10 cellular contexts compared by ENCODE assay signal in genomic region chr5:159864885-159865622, GRCh38. TPM values are rescaled to one million over a fixed set of nuclear protein-coding genes. Genes with fewer than 3 reads are reported as not detected.
A peak's percentile ranks its signal among the peaks of the same experiment; 100 is the strongest.
DNase-seq lines count a peak whose midpoint lies in the region; ATAC-seq lines count a peak whose summit lies in the region.
"Had no signal": no experiment of that assay in that cellular context is flagged by ENCODE, and none has a peak within 500 bp of the region (broad histone marks: within the 10 kb centered on the region; RNA-seq: fewer than 3 reads in every experiment).

No MANE protein-coding gene starts in this region.

- H3K4me1 ChIP-seq in adipocyte (ENCODE audit: control insufficient read depth, insufficient read depth, low read length): peaks cover 16% of the 10 kb centered on the region
- H3K4me1 ChIP-seq: sigmoid colon had no signal

- H3K4me3 ChIP-seq in adipocyte (ENCODE audit: low read length): peak overlapping the region; percentile 75
- H3K4me3 ChIP-seq: sigmoid colon had no signal

- H3K27ac Mint-ChIP-seq in activated naive CD4-positive, alpha-beta T cell treated with anti-CD3 and anti-CD28 coated beads, Interleukin-2, amount 10 ng/mL, durations not matched to agents 7 days and 5 days: no peak overlapping the region
- no peak overlapping the region for H3K27ac Mint-ChIP-seq in activated CD4-positive, alpha-beta memory T cell treated with anti-CD3 and anti-CD28 coated beads for 36 hours

- no peaks in the 10 kb centered on the region for H3K4me1 Mint-ChIP-seq in activated naive CD4-positive, alpha-beta T cell treated with anti-CD3 and anti-CD28 coated beads, Interleukin-2, amount 10 ng/mL, durations not matched to agents 7 days and 5 days
- peaks cover 11% of the 10 kb centered on the region for H3K4me1 Mint-ChIP-seq in activated CD4-positive, alpha-beta memory T cell treated with anti-CD3 and anti-CD28 coated beads for 36 hours (ENCODE audit: low read depth)

- peaks cover 48% of the 10 kb centered on the region for H3K27me3 ChIP-seq in adipocyte (replicated peaks; ENCODE audit: control insufficient read depth, insufficient read depth, low read length)
- H3K27me3 ChIP-seq: sigmoid colon had no signal

- intact Hi-C loops in sciatic nerve (cut with DNase I): no loop called here
- intact Hi-C loops in activated CD4-positive, alpha-beta memory T cell treated with anti-CD3 and anti-CD28 coated beads for 36 hours (cut with micrococcal nuclease): no loop called here

- ATAC-seq in GM19043 (IDR thresholded peaks at IDR 0.05; ENCODE audit: low read depth, unreplicated experiment) (peak; percentile 84), HG02798 (IDR thresholded peaks at IDR 0.05; ENCODE audit: poor library complexity, unreplicated experiment) (peak; percentile 90), sciatic nerve (peak; percentile 66)

- H3K27me3 Mint-ChIP-seq in activated naive CD4-positive, alpha-beta T cell treated with anti-CD3 and anti-CD28 coated beads, Interleukin-2, amount 10 ng/mL, durations not matched to agents 7 days and 5 days: peaks cover 34% of the 10 kb centered on the region
- peaks cover 30% of the 10 kb centered on the region for H3K27me3 Mint-ChIP-seq in activated CD4-positive, alpha-beta memory T cell treated with anti-CD3 and anti-CD28 coated beads for 36 hours

- no peak overlapping the region for H3K4me3 Mint-ChIP-seq in activated naive CD4-positive, alpha-beta T cell treated with anti-CD3 and anti-CD28 coated beads, Interleukin-2, amount 10 ng/mL, durations not matched to agents 7 days and 5 days
- no peak overlapping the region for H3K4me3 Mint-ChIP-seq in activated CD4-positive, alpha-beta memory T cell treated with anti-CD3 and anti-CD28 coated beads for 36 hours

- DNase-seq in adipocyte (ENCODE audit: low read depth): no peak
- no peak for DNase-seq in sciatic nerve (ENCODE audit: low spot score)
- DNase-seq in activated naive CD4-positive, alpha-beta T cell treated with anti-CD3 and anti-CD28 coated beads, Interleukin-2, amount 10 ng/mL, durations not matched to agents 7 days and 5 days: no peak
- no peak for DNase-seq in activated CD4-positive, CD25-positive, alpha-beta regulatory T cell treated with anti-CD3 and anti-CD28 coated beads, Interleukin-2, amount 50 U/mL, for 72 hours
- DNase-seq in globus pallidus (ENCODE audit: low spot score): no peak
- no peak for DNase-seq in activated CD4-positive, alpha-beta memory T cell treated with anti-CD3 and anti-CD28 coated beads for 36 hours
- DNase-seq: NCI-H510A treated with DMSO at 0.1 percent for 48 hours, sigmoid colon had no signal

- CTCF ChIA-PET in activated naive CD4-positive, alpha-beta T cell treated with anti-CD3 and anti-CD28 coated beads, Interleukin-2, amount 10 ng/mL, durations not matched to agents 7 days and 5 days (lab: Charles Lee): interaction anchor here (1.1 kb wide), 1 partner anchor 270 kb away, joined by 3 read pairs; no protein-coding TSS in a partner anchor
- CTCF ChIA-PET in activated CD4-positive, alpha-beta memory T cell treated with anti-CD3 and anti-CD28 coated beads for 36 hours (lab: Charles Lee): no interaction called here

- no peaks in the 10 kb centered on the region for H3K9me3 ChIP-seq in adipocyte (ENCODE audit: control insufficient read depth, low read length)
- H3K9me3 ChIP-seq: sigmoid colon had no signal

- H3K36me3 ChIP-seq in adipocyte (ENCODE audit: control insufficient read depth, insufficient read depth, low read length, severe bottlenecking): no peaks in the 10 kb centered on the region
- H3K36me3 ChIP-seq: sigmoid colon had no signal

- H3K9ac ChIP-seq in adipocyte (ENCODE audit: low read length): peak overlapping the region; percentile 65

- H3K9me3 Mint-ChIP-seq in activated naive CD4-positive, alpha-beta T cell treated with anti-CD3 and anti-CD28 coated beads, Interleukin-2, amount 10 ng/mL, durations not matched to agents 7 days and 5 days: no peaks in the 10 kb centered on the region
- no peaks in the 10 kb centered on the region for H3K9me3 Mint-ChIP-seq in activated CD4-positive, alpha-beta memory T cell treated with anti-CD3 and anti-CD28 coated beads for 36 hours

- POLR2A ChIA-PET in activated CD4-positive, alpha-beta memory T cell treated with anti-CD3 and anti-CD28 coated beads for 36 hours (lab: Charles Lee): no interaction called here

- H3K36me3 Mint-ChIP-seq in activated naive CD4-positive, alpha-beta T cell treated with anti-CD3 and anti-CD28 coated beads, Interleukin-2, amount 10 ng/mL, durations not matched to agents 7 days and 5 days: no peaks in the 10 kb centered on the region
- H3K36me3 Mint-ChIP-seq in activated CD4-positive, alpha-beta memory T cell treated with anti-CD3 and anti-CD28 coated beads for 36 hours: no peaks in the 10 kb centered on the region

RNA-seq across cellular contexts. Expression of gene ADRA1B, which starts 51.2 kb away (rescaled TPM):
- total RNA-seq in sciatic nerve: 1.6 TPM
- total RNA-seq in activated CD4-positive, alpha-beta memory T cell treated with anti-CD3 and anti-CD28 coated beads for 36 hours: not detected
